26 cellular contexts compared by ENCODE assay signal in the genomic region with DNA sequence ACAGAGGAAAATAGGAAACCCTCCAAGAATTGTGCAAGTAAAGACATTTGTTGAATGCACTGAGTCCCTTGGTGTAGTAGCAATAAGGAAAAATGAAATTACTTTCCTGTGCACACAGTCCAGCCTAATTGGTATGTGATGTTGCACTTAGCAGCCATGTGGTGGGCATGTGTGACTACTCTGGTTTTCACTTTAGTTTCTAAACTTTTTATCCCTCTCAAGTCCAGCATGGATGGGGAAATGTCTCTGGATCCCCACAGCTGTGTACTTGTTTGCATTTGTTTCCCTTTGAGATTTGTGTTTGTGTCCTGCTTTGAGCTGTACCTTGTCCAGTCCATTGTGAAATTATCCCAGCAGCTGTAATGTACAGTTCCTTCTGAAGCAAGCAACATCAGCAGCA. TPM values are rescaled to one million over a fixed set of nuclear protein-coding genes. Genes with fewer than 3 reads are reported as not detected.
A peak's percentile ranks its signal among the peaks of the same experiment; 100 is the strongest.
DNase-seq lines count a peak whose midpoint lies in the region; ATAC-seq, FAIRE-seq and TF ChIP-seq lines count a peak whose summit lies in the region.
"Had no signal": no experiment of that assay in that cellular context is flagged by ENCODE, and none has a peak within 500 bp of the region (broad histone marks: within the 10 kb centered on the region; RNA-seq: fewer than 3 reads in every experiment).

No MANE protein-coding gene starts in this region.

- H3K4me3 ChIP-seq in esophagus muscularis mucosa (no peak overlapping the region), gastroesophageal sphincter (no peak overlapping the region)
- H3K4me3 ChIP-seq: A549, GM23248, PC-9 had no signal

- H3K4me1 Mint-ChIP-seq in nephron progenitor cell = peaks cover 8% of the 10 kb centered on the region

- H3K9me3 ChIP-seq in esophagus muscularis mucosa (no peaks in the 10 kb centered on the region), gastroesophageal sphincter (no peaks in the 10 kb centered on the region)
- H3K9me3 ChIP-seq: A549, BE2C had no signal

- no peak for TF ChIP-seq CTCF in esophagus muscularis mucosa (IDR thresholded peaks at IDR 0.05)
- no peak for TF ChIP-seq CTCF in gastroesophageal sphincter (IDR thresholded peaks at IDR 0.05)
- no peak for TF ChIP-seq CTCF in nephron progenitor cell (IDR thresholded peaks at IDR 0.05)

- H3K36me3 Mint-ChIP-seq in nephron progenitor cell (ENCODE audit: low read depth) = peaks cover 20% of the 10 kb centered on the region

- no peaks in the 10 kb centered on the region for H3K27me3 Mint-ChIP-seq in nephron progenitor cell (ENCODE audit: low read depth, poor library complexity)

- H3K9me3 Mint-ChIP-seq in nephron progenitor cell = no peaks in the 10 kb centered on the region
- H3K9me3 Mint-ChIP-seq: CD14-positive monocyte had no signal

- peaks cover 9 to 38% (median 31%) of the 10 kb centered on the region in 4 donors for H3K36me3 ChIP-seq in esophagus muscularis mucosa
- H3K36me3 ChIP-seq in gastroesophageal sphincter = peaks cover 0 to 38% of the 10 kb centered on the region in 2 donors

- no peak overlapping the region for H3K4me3 Mint-ChIP-seq in nephron progenitor cell
- H3K4me3 Mint-ChIP-seq: CD14-positive monocyte had no signal

- DNase-seq in GM12891 (ENCODE audit: insufficient read length, low spot score) = no peak
- peak; percentile 90 for DNase-seq in esophagus muscularis mucosa (ENCODE audit: extremely low spot score)
- no peak for DNase-seq in ureter (ENCODE audit: low spot score)
- DNase-seq in nephron progenitor cell = no peak
- no peak for DNase-seq in left colon
- DNase-seq in NCI-H2107 (lab: John Stamatoyannopoulos, UW) = no peak
- DNase-seq: BE2C, DMS153, DND-41, GM23248, H7, Kasumi-1, MV-4-11, NCI-H1105 treated with DMSO at 0.1 percent for 48 hours, NCI-H146, NCI-H1930, NCI-H446 treated with DMSO at 0.1 percent for 48 hours, NCI-H526, NCI-H82, PC-9, RPMI8226, SHP77 had no signal

- no peak overlapping the region for H3K27ac Mint-ChIP-seq in nephron progenitor cell

- no peak for TF ChIP-seq EP300 in esophagus muscularis mucosa (IDR thresholded peaks at IDR 0.05)
- no peak for TF ChIP-seq EP300 in gastroesophageal sphincter (IDR thresholded peaks at IDR 0.05)

- peak; percentile 31 for FAIRE-seq in GM12891 (lab: Jason Lieb, UNC)
- FAIRE-seq: A549, GM18507 had no signal

- intact Hi-C loops in esophagus muscularis mucosa (cut with DNase I) = no loop called here
- intact Hi-C loops in left colon (cut with DNase I, micrococcal nuclease) = no loop called here

- TF ChIP-seq POLR2A in GM12891 (IDR thresholded peaks at IDR 0.05; ENCODE audit: low read depth, low read length) = no peak
- no peak for TF ChIP-seq POLR2A in esophagus muscularis mucosa (IDR thresholded peaks at IDR 0.05; ENCODE audit: low read depth)
- TF ChIP-seq POLR2A in gastroesophageal sphincter (IDR thresholded peaks at IDR 0.05) = no peak

- H3K4me1 ChIP-seq in esophagus muscularis mucosa = peaks cover 0 to 3% (median 0%) of the 10 kb centered on the region in 4 donors
- H3K4me1 ChIP-seq in gastroesophageal sphincter = no peaks in the 10 kb centered on the region
- H3K4me1 ChIP-seq: A549, BE2C had no signal

- peak; percentile 50 for ATAC-seq in gastroesophageal sphincter
- ATAC-seq in left colon = no peak
- ATAC-seq: A549 had no signal

- H3K27me3 ChIP-seq in esophagus muscularis mucosa = no peaks in the 10 kb centered on the region
- H3K27me3 ChIP-seq in gastroesophageal sphincter = no peaks in the 10 kb centered on the region
- H3K27me3 ChIP-seq: BE2C had no signal

- H3K27ac ChIP-seq in esophagus muscularis mucosa (replicated peaks in 1 of 4) (no peak overlapping the region), gastroesophageal sphincter (no peak overlapping the region)
- H3K27ac ChIP-seq: A549, GM23248, PC-9 had no signal

TF ChIP-seq in GM12891, 5 proteins besides CTCF, POLR2A, EP300 and RAD21:
- TF ChIP-seq POU2F2 (IDR thresholded peaks at IDR 0.05; ENCODE audit: low read depth, low read length) (no peak), TAF1 (IDR thresholded peaks at IDR 0.05; ENCODE audit: low read depth, low read length) (no peak), SPI1 (IDR thresholded peaks at IDR 0.05; ENCODE audit: low read depth, low read length) (no peak), PAX5 (IDR thresholded peaks at IDR 0.05; ENCODE audit: insufficient read depth, low read length, severe bottlenecking) (no peak), POLR2AphosphoS5 (IDR thresholded peaks at IDR 0.05; ENCODE audit: low read depth, low read length) (no peak)

RNA-seq across cellular contexts. Expression of a gene that starts 7.1 kb away (rescaled TPM):
- polyA plus RNA-seq in GM12891 (2012; ENCODE audit: low read depth, missing spikeins) = 5.4 TPM
- 10 to 100 TPM; 19.9 to 23.3 (median 21.0) TPM for total RNA-seq in esophagus muscularis mucosa
- 10 to 100 TPM; 33.9 to 36.9 (median 34.2) TPM for total RNA-seq in gastroesophageal sphincter
- 41.8 TPM for total RNA-seq in ureter
- total RNA-seq in left colon = 10 to 100 TPM; 17.8 to 19.7 TPM

RNA-seq across cellular contexts. Expression of a gene that starts 40.8 kb away (rescaled TPM):
- 6.4 TPM for polyA plus RNA-seq in GM12891 (2012; ENCODE audit: low read depth, missing spikeins)
- total RNA-seq in esophagus muscularis mucosa = 10 to 100 TPM; 16.2 to 32.6 (median 24.4) TPM
- total RNA-seq in gastroesophageal sphincter = 10 to 100 TPM; 19.5 to 39.5 (median 24.1) TPM
- 28.2 TPM for total RNA-seq in ureter
- total RNA-seq in left colon = 10 to 100 TPM; 23.7 to 25.1 TPM
